ENCODE assay signal across 21 cellular contexts in the genomic region with DNA sequence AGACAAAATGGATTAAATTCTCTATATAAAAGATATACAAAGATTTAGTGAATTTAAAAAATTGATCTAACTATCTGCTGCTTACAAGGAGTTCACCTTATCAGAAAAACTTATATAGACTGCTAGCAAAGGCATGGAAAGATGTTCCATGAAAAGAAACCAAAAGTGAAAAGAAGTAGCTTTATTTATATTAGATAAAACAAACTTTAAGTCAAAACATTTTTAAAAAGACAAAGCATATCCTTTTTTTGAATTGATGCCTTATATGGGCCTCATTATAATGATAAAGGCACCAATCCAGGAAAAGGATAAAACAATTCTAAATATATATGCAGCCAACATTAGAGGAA.
DNase-seq lines count a peak whose midpoint lies in the region; ATAC-seq, FAIRE-seq and TF ChIP-seq lines count a peak whose summit lies in the region.
"Had no signal": no experiment of that assay in that cellular context is flagged by ENCODE, and none has a peak within 500 bp of the region (broad histone marks: within the 10 kb centered on the region; RNA-seq: fewer than 3 reads in every experiment).

No MANE protein-coding gene starts in this region.

- FAIRE-seq in pancreas (lab: Jason Lieb, UNC): no peak
- FAIRE-seq: GM19239, K562 had no signal

- H3K36me3 ChIP-seq in pancreas: no peaks in the 10 kb centered on the region
- H3K36me3 ChIP-seq in prostate gland: no peaks in the 10 kb centered on the region
- H3K36me3 ChIP-seq: cardiac muscle cell had no signal

- TF ChIP-seq POLR2A in prostate gland (IDR thresholded peaks at IDR 0.05): no peak

- TF ChIP-seq CTCF in pancreas (IDR thresholded peaks at IDR 0.05) (no peak), prostate gland (IDR thresholded peaks at IDR 0.05) (no peak)

- H3K4me3 ChIP-seq in pancreas (no peak overlapping the region), prostate gland (no peak overlapping the region)
- H3K4me3 ChIP-seq: cardiac muscle cell, GM23338, K562, smooth muscle cell had no signal

- no peaks in the 10 kb centered on the region for H3K9me3 ChIP-seq in pancreas
- no peaks in the 10 kb centered on the region for H3K9me3 ChIP-seq in prostate gland
- H3K9me3 ChIP-seq: Caco-2 had no signal

- H3K27me3 ChIP-seq in pancreas (no peaks in the 10 kb centered on the region), prostate gland (replicated peaks; ENCODE audit: insufficient read depth) (no peaks in the 10 kb centered on the region)
- H3K27me3 ChIP-seq: cardiac muscle cell had no signal

- no peak overlapping the region for H3K27ac ChIP-seq in pancreas
- H3K27ac ChIP-seq in prostate gland: no peak overlapping the region
- H3K27ac ChIP-seq: cardiac muscle cell had no signal

- ATAC-seq in GM18868 (IDR thresholded peaks at IDR 0.05; ENCODE audit: unreplicated experiment): peak; percentile 18
- ATAC-seq in GM21619 (IDR thresholded peaks at IDR 0.05; ENCODE audit: unreplicated experiment): peak; percentile 31
- ATAC-seq in HG03060 (IDR thresholded peaks at IDR 0.05; ENCODE audit: low read depth, unreplicated experiment): peak; percentile 17
- ATAC-seq in HG03575 (IDR thresholded peaks at IDR 0.05; ENCODE audit: extremely low read depth, insufficient number of reproducible peaks, low FRiP score, unreplicated experiment): peak; percentile 9
- ATAC-seq in left cardiac atrium: no peak
- no peak for ATAC-seq in pancreas
- ATAC-seq: esophagus mucosa, GM23338, K562, left colon had no signal

- intact Hi-C loops in left cardiac atrium (cut with DNase I): no loop called here
- intact Hi-C loops in pancreas (cut with DNase I): no loop called here
- intact Hi-C loops in prostate gland (cut with DNase I): no loop called here

- DNase-seq in left cardiac atrium (no peak), pancreas (no peak), prostate gland (ENCODE audit: low spot score) (no peak)
- DNase-seq in central memory CD4-positive, alpha-beta T cell: no peak
- DNase-seq: activated CD4-positive, alpha-beta T cell treated with anti-CD3 and anti-CD28 coated beads, Interleukin-2, amount 10 ng/mL, durations not matched to agents 7 days and 5 days; activated CD8-positive, alpha-beta memory T cell treated with anti-CD3 and anti-CD28 coated beads, Interleukin-2, amount 50 U/mL, for 48 hours; activated gamma-delta T cell; Caco-2; left colon; midbrain; NCI-H1930 had no signal

- no peaks in the 10 kb centered on the region for H3K4me1 ChIP-seq in pancreas
- no peaks in the 10 kb centered on the region for H3K4me1 ChIP-seq in prostate gland (replicated peaks)
- H3K4me1 ChIP-seq: Caco-2 had no signal

Comparison
In these comparisons a context has a peak if more than half of its experiments do, and no peak if none do; other contexts are left out.
1. ATAC-seq: peak in GM18868 (single experiment), GM21619 (single experiment), HG03060 (single experiment) and HG03575 (single experiment); none in left cardiac atrium (0 of 2) and pancreas (0 of 4).